8 cellular contexts compared by ENCODE assay signal in genomic region chr9:131656356-131657030, GRCh38.
A peak's percentile ranks its signal among the peaks of the same experiment; 100 is the strongest.
DNase-seq lines count a peak whose midpoint lies in the region; ATAC-seq and TF ChIP-seq lines count a peak whose summit lies in the region.

No MANE protein-coding gene starts in this region.

- no peak for TF ChIP-seq POLR2A in spleen (IDR thresholded peaks at IDR 0.05)

- peaks cover 0 to 3% (median 0%) of the 10 kb centered on the region in 6 donors for H3K36me3 ChIP-seq in spleen

- intact Hi-C loops in CD14-positive monocyte (cut with micrococcal nuclease) (loop anchor here (1.0 to 10.0 kb wide), 5 partner anchors 21 to 78 kb away; no protein-coding TSS in a partner anchor), head of caudate nucleus (cut with DNase I) (no loop called here), spleen (cut with DNase I; ENCODE audit: low total_unique reads) (no loop called here)

- H3K9me3 ChIP-seq in spleen: no peaks in the 10 kb centered on the region

- 13 to 28% (median 20%) methylated on average over 9 of the region's 9 CpGs for WGBS in spleen, 5 donors

- peak overlapping the region; percentile 96 to 99 (median 98) for H3K27ac Mint-ChIP-seq in CD14-positive monocyte

- peaks cover 42 to 100% (median 77%) of the 10 kb centered on the region in 6 donors for H3K4me1 ChIP-seq in spleen

- peaks cover 13 to 35% of the 10 kb centered on the region in 2 donors for H3K36me3 Mint-ChIP-seq in CD14-positive monocyte

- peak overlapping the region; percentile 46 to 93 (median 78) for H3K27ac ChIP-seq in spleen

- no peaks in the 10 kb centered on the region for H3K27me3 ChIP-seq in spleen (replicated peaks in 1 of 7)

- peaks cover 0 to 2% (median 1%) of the 10 kb centered on the region in 3 donors for H3K27me3 Mint-ChIP-seq in CD14-positive monocyte (ENCODE audit: low read depth in 3 of 3)

- peaks cover 63% of the 10 kb centered on the region for H3K4me1 Mint-ChIP-seq in CD14-positive monocyte

- peak overlapping the region in 1 of 8 donors; percentile 51 for H3K4me3 ChIP-seq in spleen

- no peaks in the 10 kb centered on the region for H3K9me3 Mint-ChIP-seq in CD14-positive monocyte

- peak overlapping the region; percentile 56 to 68 for H3K4me3 Mint-ChIP-seq in CD14-positive monocyte

- TF ChIP-seq CTCF in CD14-positive monocyte (IDR thresholded peaks at IDR 0.05) (no peak), spleen (IDR thresholded peaks at IDR 0.05 in 8 of 11, conservative IDR thresholded peaks at IDR 0.05 in 3 of 11) (peak in 1 of 11 experiments; percentile 18)

- ATAC-seq in GM21447 (IDR thresholded peaks at IDR 0.05; ENCODE audit: unreplicated experiment): peak; percentile 68

- DNase-seq in CD14-positive monocyte (ENCODE audit: low spot score) (peak; percentile 99), MV-4-11 (lab: John Stamatoyannopoulos, UW) (peak; percentile 99), head of caudate nucleus (peak in 37 of 42 donors; percentile 20 to 86 (median 56)), spleen (peak; percentile 96), NCI-H226 (no peak)
- peak; percentile 71 to 78 for DNase-seq in activated T-cell treated with anti-CD3 and anti-CD28 coated beads, Interleukin-2, amount 50 U/mL, for 48 hours
- DNase-seq in NK-92 treated with Interleukin-12 subunit alpha and Interleukin-12 subunit beta, amount 100 ng/mL, for 24 hours (lab: John Stamatoyannopoulos, UW): no peak

Comparison
In these comparisons a context has a peak if more than half of its experiments do, and no peak if none do; other contexts are left out.
1. DNase-seq: peak in CD14-positive monocyte (single experiment), MV-4-11 (single experiment), activated T-cell treated with anti-CD3 and anti-CD28 coated beads, Interleukin-2, amount 50 U/mL, for 48 hours (2 of 2), head of caudate nucleus (37 of 42) and spleen (single experiment); none in NCI-H226 (single experiment) and NK-92 treated with Interleukin-12 subunit alpha and Interleukin-12 subunit beta, amount 100 ng/mL, for 24 hours (single experiment).
2. intact Hi-C loops: an anchor here in CD14-positive monocyte (1.0 to 10.0 kb wide); none called in head of caudate nucleus and spleen.